ENCODE assay signal across 8 cellular contexts in genomic region chr16:21534561-21534960, GRCh38.
DNase-seq lines count a peak whose midpoint lies in the region; ATAC-seq and TF ChIP-seq lines count a peak whose summit lies in the region.
"Not testable (repeated sequence)": the region's sequence is repeated elsewhere in the genome, so short reads cannot be mapped to it uniquely, and the experiment has no call there.

No MANE protein-coding gene starts in this region.

- H3K27me3 ChIP-seq in H7 (ENCODE audit: control insufficient read depth, insufficient read depth, low read length); WERI-Rb-1 (ENCODE audit: insufficient read depth, low read depth, severe bottlenecking): not testable (repeated sequence)

- not testable (repeated sequence) for H3K9me3 Mint-ChIP-seq in activated naive CD8-positive, alpha-beta T cell treated with anti-CD3 and anti-CD28 coated beads, Interleukin-2, amount 10 ng/mL, durations not matched to agents 7 days and 5 days; naive B cell

- not testable (repeated sequence) for H3K9me3 ChIP-seq in WERI-Rb-1 (ENCODE audit: severe bottlenecking)

- peak; percentile 45 for TF ChIP-seq CTCF in WERI-Rb-1 (IDR thresholded peaks at IDR 0.05; ENCODE audit: low read depth, low read length)
- TF ChIP-seq CTCF in foreskin fibroblast (IDR thresholded peaks at IDR 0.05; ENCODE audit: low read depth, low read length), result peak; percentile 7

- not testable (repeated sequence) for H3K36me3 Mint-ChIP-seq in activated naive CD8-positive, alpha-beta T cell treated with anti-CD3 and anti-CD28 coated beads, Interleukin-2, amount 10 ng/mL, durations not matched to agents 7 days and 5 days; naive B cell

- not testable (repeated sequence) for H3K27ac Mint-ChIP-seq in activated naive CD8-positive, alpha-beta T cell treated with anti-CD3 and anti-CD28 coated beads, Interleukin-2, amount 10 ng/mL, durations not matched to agents 7 days and 5 days; naive B cell

- DNase-seq in COLO668 (lab: John Stamatoyannopoulos, UW; ENCODE audit: unreplicated experiment), result peak; percentile 42
- DNase-seq in H7, result peak; percentile 60
- DNase-seq in NK-92 treated with Interleukin-12 subunit alpha and Interleukin-12 subunit beta, amount 100 ng/mL, for 24 hours (lab: John Stamatoyannopoulos, UW), result peak; percentile 18
- DNase-seq in WERI-Rb-1; activated naive CD8-positive, alpha-beta T cell treated with anti-CD3 and anti-CD28 coated beads, Interleukin-2, amount 10 ng/mL, durations not matched to agents 7 days and 5 days; naive B cell; stimulated activated naive CD8-positive, alpha-beta T cell treated with anti-CD3 and anti-CD28 coated beads, Interleukin-15, Interleukin-2, amounts not matched to agents 100 U/mL and 50 U/mL, for 24 hours: not testable (repeated sequence)
- DNase-seq in foreskin fibroblast, result peak in 1 of 2 donors; percentile 34

- POLR2A ChIA-PET in activated naive CD8-positive, alpha-beta T cell treated with anti-CD3 and anti-CD28 coated beads, Interleukin-2, amount 10 ng/mL, durations not matched to agents 7 days and 5 days (lab: Charles Lee), result not testable (repeated sequence)

- peaks cover 13% of the 10 kb centered on the region for H3K27me3 Mint-ChIP-seq in activated naive CD8-positive, alpha-beta T cell treated with anti-CD3 and anti-CD28 coated beads, Interleukin-2, amount 10 ng/mL, durations not matched to agents 7 days and 5 days
- H3K27me3 Mint-ChIP-seq in naive B cell, result not testable (repeated sequence)

- H3K27ac ChIP-seq in WERI-Rb-1, result not testable (repeated sequence)

- H3K4me1 Mint-ChIP-seq in activated naive CD8-positive, alpha-beta T cell treated with anti-CD3 and anti-CD28 coated beads, Interleukin-2, amount 10 ng/mL, durations not matched to agents 7 days and 5 days; naive B cell: not testable (repeated sequence)

- ATAC-seq in activated naive CD8-positive, alpha-beta T cell treated with anti-CD3 and anti-CD28 coated beads, Interleukin-2, amount 10 ng/mL, durations not matched to agents 7 days and 5 days (ENCODE audit: low read depth), result peak; percentile 28
- peak; percentile 43 to 49 for ATAC-seq in naive B cell (ENCODE audit: low read depth in 2 of 2)
- ATAC-seq in stimulated activated naive CD8-positive, alpha-beta T cell treated with anti-CD3 and anti-CD28 coated beads, Interleukin-15, Interleukin-2, amounts not matched to agents 100 U/mL and 50 U/mL, for 24 hours, result peak; percentile 60

- not testable (repeated sequence) for H3K4me3 ChIP-seq in H7 (ENCODE audit: insufficient read depth, low read depth, low read length); WERI-Rb-1 (ENCODE audit: low read depth, low read length); foreskin fibroblast (ENCODE audit: low read depth in 1 of 2, low read length in 2 of 2)

- not testable (repeated sequence) for H3K4me3 Mint-ChIP-seq in activated naive CD8-positive, alpha-beta T cell treated with anti-CD3 and anti-CD28 coated beads, Interleukin-2, amount 10 ng/mL, durations not matched to agents 7 days and 5 days; naive B cell

- H3K36me3 ChIP-seq in H7 (replicated peaks; ENCODE audit: control insufficient read depth, insufficient read depth, low read length); WERI-Rb-1: not testable (repeated sequence)
